ENCODE assay signal across 2 cellular contexts in genomic region chr3:60399295-60399694, GRCh38.
TF ChIP-seq lines count a peak whose summit lies in the region.

No MANE protein-coding gene starts in this region.

TF ChIP-seq in HEK293, 187 proteins besides CTCF, POLR2A, EP300 and RAD21:
- TF ChIP-seq PRDM4 (tag by site-specific recombination; IDR thresholded peaks at IDR 0.05) (peak; percentile 42; the same call in 1 of the 2 replicates), MZF1 (tag by site-specific recombination; IDR thresholded peaks at IDR 0.05; ENCODE audit: borderline replicate concordance) (no peak), ZNF366 (tag by site-specific recombination; conservative IDR thresholded peaks at IDR 0.05) (0 out of 2 replicates have a peak, but pooled peaks have one; percentile 13)
TF ChIP-seq in HEK293: peak in this region for 2.

TF ChIP-seq in K562, 482 proteins besides CTCF, POLR2A, EP300 and RAD21 (continued from another document):
- TF ChIP-seq UBTF (IDR thresholded peaks at IDR 0.05; ENCODE audit: borderline replicate concordance in 1 of 2, low read depth in 2 of 2, low read length in 2 of 2): no peak
- no peak for TF ChIP-seq GTF2F1 (IDR thresholded peaks at IDR 0.05; ENCODE audit: low read depth, low read length)
- no peak for TF ChIP-seq CBFA2T2 (conservative IDR thresholded peaks at IDR 0.05)
- TF ChIP-seq JUND (IDR thresholded peaks at IDR 0.05; ENCODE audit: borderline replicate concordance, low read depth, low read length): peak; percentile 11; the same call in 1 of the 2 replicates
- TF ChIP-seq JUND (tag; IDR thresholded peaks at IDR 0.05; ENCODE audit: borderline replicate concordance, low read depth, low read length): no peak; the same call in 2 of the 3 replicates
- TF ChIP-seq KLF10 (CRISPR knock-in tag; IDR thresholded peaks at IDR 0.05): no peak
- peak; percentile 23; the same call in 1 of the 2 replicates for TF ChIP-seq ATF3 (IDR thresholded peaks at IDR 0.05)
- TF ChIP-seq ATF3 (CRISPR knock-in tag; conservative IDR thresholded peaks at IDR 0.05): no peak
- 0 out of 2 replicates have a peak, but pooled peaks have one; percentile 19 for TF ChIP-seq MEF2A (IDR thresholded peaks at IDR 0.05; ENCODE audit: control insufficient read depth, low read depth, low read length)
